ENCODE assay signal across 14 cellular contexts in the genomic region with DNA sequence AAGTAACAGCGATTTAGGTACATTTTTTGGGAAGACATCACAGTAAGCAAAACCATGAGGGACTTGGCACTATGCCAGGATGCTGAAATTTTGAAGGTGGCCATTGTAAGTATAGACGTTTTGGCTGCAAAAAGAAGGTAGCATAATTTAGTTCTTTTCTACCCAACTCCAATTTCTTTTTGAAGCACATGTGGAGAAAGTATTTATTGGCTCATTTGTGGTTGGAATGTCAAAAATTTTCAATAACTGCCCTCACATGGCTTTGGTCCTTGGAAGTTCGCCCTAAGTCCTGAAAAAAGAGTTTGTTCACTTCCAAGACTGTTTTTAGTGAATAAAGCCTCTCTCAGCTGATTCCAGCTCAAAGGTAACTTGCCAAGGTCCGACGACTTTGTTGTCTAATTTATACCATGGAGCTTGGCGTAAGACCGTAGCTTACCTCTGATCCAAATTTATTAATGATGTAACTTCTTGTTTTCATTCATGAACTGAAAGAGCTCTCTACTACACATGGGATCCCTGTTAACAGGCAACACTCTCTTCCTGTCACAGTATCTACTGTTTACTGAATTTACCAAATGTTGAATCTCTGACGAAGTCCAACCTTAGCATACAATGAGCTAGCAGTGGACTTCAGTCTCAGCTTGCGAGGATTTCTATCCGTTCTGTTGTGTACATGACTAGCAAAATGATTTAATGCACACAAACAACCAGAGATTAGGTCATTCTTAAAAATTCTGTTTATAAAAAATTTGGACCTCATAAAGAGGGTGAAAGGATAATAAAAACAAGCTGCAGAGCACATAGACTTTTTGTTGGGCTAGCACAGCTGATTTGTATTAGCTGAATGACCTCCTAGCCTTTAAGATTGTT. TPM values are rescaled to one million over a fixed set of nuclear protein-coding genes. Genes with fewer than 3 reads are reported as not detected.
DNase-seq lines count a peak whose midpoint lies in the region; ATAC-seq and TF ChIP-seq lines count a peak whose summit lies in the region.
"Had no signal": no experiment of that assay in that cellular context is flagged by ENCODE, and none has a peak within 500 bp of the region (broad histone marks: within the 10 kb centered on the region; RNA-seq: fewer than 3 reads in every experiment).

No MANE protein-coding gene starts in this region.

- in situ Hi-C loops in astrocyte of the cerebellum (cut with HindIII; ENCODE audit: low sequenced_read_pairs) (no loop called here), KBM-7 (cut with MboI; ENCODE audit: low pct_unique_long_range_greater_than_20kb, low sequenced_read_pairs) (no loop called here)

- peak overlapping the region; percentile 34 for H3K4me2 ChIP-seq in skeletal muscle satellite cell (ENCODE audit: low read length)

- no peak for ATAC-seq in HG02870 (IDR thresholded peaks at IDR 0.05; ENCODE audit: unreplicated experiment)
- ATAC-seq: esophagus mucosa, lower lobe of right lung had no signal

- peak overlapping the region; percentile 54 for H3K27ac ChIP-seq in left ventricle myocardium inferior (replicated peaks)
- H3K27ac ChIP-seq: lower lobe of right lung, Peyer's patch, psoas muscle, upper lobe of left lung had no signal

- DNase-seq in GM04504 (ENCODE audit: low read depth) = peak; percentile 73
- DNase-seq in astrocyte of the cerebellum (ENCODE audit: low read depth) = peak; percentile 88
- DNase-seq in left ventricle myocardium inferior = no peak
- no peak for DNase-seq in activated naive CD4-positive, alpha-beta T cell (lab: John Stamatoyannopoulos, UW)
- DNase-seq in KBM-7 = no peak
- DNase-seq in activated naive CD4-positive, alpha-beta T cell treated with anti-CD3 and anti-CD28 coated beads, Interleukin-2, amount 50 U/mL, for 16 hours = no peak
- DNase-seq: lower lobe of right lung, NCI-H187 treated with DMSO at 0.1 percent for 48 hours, Peyer's patch, psoas muscle, upper lobe of left lung had no signal

- H3K4me1 ChIP-seq in left ventricle myocardium inferior = peaks cover 44% of the 10 kb centered on the region
- peaks cover 19% of the 10 kb centered on the region for H3K4me1 ChIP-seq in skeletal muscle satellite cell (ENCODE audit: control insufficient read depth, insufficient read depth, low read length)
- H3K4me1 ChIP-seq: lower lobe of right lung, Peyer's patch, upper lobe of left lung had no signal

- peaks cover 16% of the 10 kb centered on the region for H3K36me3 ChIP-seq in left ventricle myocardium inferior
- no peaks in the 10 kb centered on the region for H3K36me3 ChIP-seq in skeletal muscle satellite cell (ENCODE audit: insufficient read depth, low read length)
- H3K36me3 ChIP-seq: lower lobe of right lung, Peyer's patch had no signal

- no peaks in the 10 kb centered on the region for H3K9me3 ChIP-seq in left ventricle myocardium inferior (replicated peaks)
- H3K9me3 ChIP-seq in skeletal muscle satellite cell (replicated peaks; ENCODE audit: low read length) = no peaks in the 10 kb centered on the region
- H3K9me3 ChIP-seq: lower lobe of right lung, Peyer's patch, psoas muscle, upper lobe of left lung had no signal

- H3K4me3 ChIP-seq in astrocyte of the cerebellum (ENCODE audit: low read depth, low read length) = no peak overlapping the region
- no peak overlapping the region for H3K4me3 ChIP-seq in left ventricle myocardium inferior
- H3K4me3 ChIP-seq in skeletal muscle satellite cell (ENCODE audit: low read length) = peak overlapping the region; percentile 7
- H3K4me3 ChIP-seq: lower lobe of right lung, Peyer's patch, psoas muscle had no signal

- TF ChIP-seq CTCF in astrocyte of the cerebellum (IDR thresholded peaks at IDR 0.05; ENCODE audit: low read depth, low read length, missing control alignments) = no peak
- no peak for TF ChIP-seq CTCF in left ventricle myocardium inferior (IDR thresholded peaks at IDR 0.05; ENCODE audit: borderline replicate concordance)

- H3K27me3 ChIP-seq in left ventricle myocardium inferior (ENCODE audit: low read depth) = no peaks in the 10 kb centered on the region
- no peaks in the 10 kb centered on the region for H3K27me3 ChIP-seq in skeletal muscle satellite cell (ENCODE audit: control insufficient read depth, insufficient read depth, low read length)
- H3K27me3 ChIP-seq: Peyer's patch, upper lobe of left lung had no signal

- intact Hi-C loops in left ventricle myocardium inferior (cut with micrococcal nuclease) = no loop called here

- H3K9ac ChIP-seq in skeletal muscle satellite cell (ENCODE audit: low read depth, low read length) = peak overlapping the region; percentile 4

RNA-seq across cellular contexts. Expression of a gene that starts 49.0 kb away (rescaled TPM):
- 125 TPM for total RNA-seq in left ventricle myocardium inferior
- 18.8 and 21.4 TPM in 2 replicates for total RNA-seq in skeletal muscle satellite cell (2012; rRNA removed)

Comparison
In these comparisons a context has a peak if more than half of its experiments do, and no peak if none do; other contexts are left out.
1. DNase-seq: peak in GM04504 (single experiment) and astrocyte of the cerebellum (single experiment); none in left ventricle myocardium inferior (single experiment), activated naive CD4-positive, alpha-beta T cell (0 of 4), KBM-7 (single experiment) and activated naive CD4-positive, alpha-beta T cell treated with anti-CD3 and anti-CD28 coated beads, Interleukin-2, amount 50 U/mL, for 16 hours (single experiment).